Comparison of ENCODE assay signal across 20 cellular contexts in genomic region chr5:31719988-31720387, GRCh38.
"Had no signal": no experiment of that assay in that cellular context is flagged by ENCODE, and none has a peak within 500 bp of the region (broad histone marks: within the 10 kb centered on the region; RNA-seq: fewer than 3 reads in every experiment).

No MANE protein-coding gene starts in this region.

- H3K4me3 ChIP-seq: heart left ventricle, tibial nerve, vagina had no signal

- H3K27ac ChIP-seq: brain microvascular endothelial cell, heart left ventricle, neutrophil, tibial nerve, vagina had no signal

- H3K4me1 ChIP-seq: tibial nerve, vagina had no signal

- ATAC-seq: activated T-helper 17 cell treated with anti-CD3 and anti-CD28 coated beads, Interleukin-2, amount 50 U/mL, for 72 hours; effector memory CD8-positive, alpha-beta T cell; left colon; stimulated activated memory B cell treated with anti-CD40 and anti-IgM and Interleukin-4, amounts not matched to agents 10 μg/mL and 1 μg/mL and 100 μg/mL, for 72 hours had no signal

- H3K9me3 ChIP-seq: heart left ventricle, neutrophil, tibial nerve, vagina had no signal

- H3K27me3 ChIP-seq: brain microvascular endothelial cell, heart left ventricle, neutrophil, tibial nerve, vagina had no signal

- H3K36me3 ChIP-seq: brain microvascular endothelial cell, heart left ventricle, neutrophil, tibial nerve, vagina had no signal

- DNase-seq: activated CD4-positive, alpha-beta T cell treated with anti-CD3 and anti-CD28 coated beads for 1 hour; activated CD4-positive, alpha-beta T cell treated with anti-CD3 and anti-CD28 coated beads, Interleukin-2, amount 50 U/mL, for 4 hours; activated naive CD4-positive, alpha-beta T cell treated with Interleukin-2 at 50 U/mL for 16 hours; anterior cingulate cortex; brain microvascular endothelial cell; cerebellar nuclear complex; dermis blood vessel endothelial cell; effector memory CD8-positive, alpha-beta T cell; heart left ventricle; immature natural killer cell; left colon; midbrain; retina; stimulated activated CD4-positive, alpha-beta T cell treated with anti-CD3 and anti-CD28 coated beads, Interleukin-2, amount 100 ng/mL, for 48 hours; T-helper 2 cell had no signal
